Comparison of ENCODE assay signal across 35 cellular contexts in the genomic region with DNA sequence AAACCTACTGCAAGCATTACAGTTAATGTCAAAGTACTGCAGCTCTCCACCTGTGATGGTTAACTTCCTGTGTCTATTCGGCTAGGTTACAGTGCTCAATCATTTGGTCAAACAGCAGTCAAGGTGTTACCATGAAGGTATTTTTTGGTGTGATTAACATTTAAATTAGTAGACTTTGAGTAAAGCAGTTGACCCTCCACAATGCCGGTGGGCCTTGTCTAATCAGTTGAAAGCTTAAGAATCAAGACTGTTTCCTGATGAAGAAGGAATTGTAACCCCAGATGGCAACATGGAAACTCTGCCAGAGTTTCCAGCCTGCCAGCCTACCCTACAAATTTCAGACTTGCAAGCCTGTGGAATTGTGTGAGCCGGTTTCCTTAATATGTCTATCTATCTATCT.
"Had no signal": no experiment of that assay in that cellular context is flagged by ENCODE, and none has a peak within 500 bp of the region (broad histone marks: within the 10 kb centered on the region; RNA-seq: fewer than 3 reads in every experiment).

No MANE protein-coding gene starts in this region.

- DNase-seq: Karpas-422, Kasumi-1, MG63, MM.1S, MV-4-11, NCI-H1048, NCI-H1092, NCI-H1092 treated with DMSO at 0.1 percent for 48 hours, NCI-H1105, NCI-H1105 treated with DMSO at 0.1 percent for 48 hours, NCI-H1417, NCI-H1417 treated with DMSO at 0.1 percent for 48 hours, NCI-H1436, NCI-H1436 treated with DMSO at 0.1 percent for 48 hours, NCI-H146, NCI-H1694, NCI-H1694 treated with DMSO at 0.1 percent for 48 hours, NCI-H187, NCI-H187 treated with DMSO at 0.1 percent for 48 hours, NCI-H1930, NCI-H2029, NCI-H2029 treated with DMSO at 0.1 percent for 48 hours, NCI-H2081, NCI-H2081 treated with DMSO at 0.1 percent for 48 hours, NCI-H2107, NCI-H2171, NCI-H2171 treated with DMSO at 0.1 percent for 48 hours, NCI-H2227 treated with DMSO at 0.1 percent for 48 hours, NCI-H226, NCI-H345, NCI-H446, NCI-H446 treated with DMSO at 0.1 percent for 48 hours, NCI-H510A, NCI-H510A treated with DMSO at 0.1 percent for 48 hours, NCI-H524 had no signal

- H3K36me3 ChIP-seq: MG63 had no signal

- H3K4me3 ChIP-seq: MG63 had no signal

- H3K9me3 ChIP-seq: MG63 had no signal
